In genomic region chr12:47730341-47730744, GRCh38 we compare ENCODE assay signal across 16 cellular contexts. TPM values are rescaled to one million over a fixed set of nuclear protein-coding genes. Genes with fewer than 3 reads are reported as not detected.
DNase-seq lines count a peak whose midpoint lies in the region; ATAC-seq and TF ChIP-seq lines count a peak whose summit lies in the region.
"Had no signal": no experiment of that assay in that cellular context is flagged by ENCODE, and none has a peak within 500 bp of the region (broad histone marks: within the 10 kb centered on the region; RNA-seq: fewer than 3 reads in every experiment).

No MANE protein-coding gene starts in this region.

- H3K27me3 ChIP-seq in right atrium auricular region (no peaks in the 10 kb centered on the region), thyroid gland (no peaks in the 10 kb centered on the region)

- intact Hi-C loops in thyroid gland (cut with DNase I): no loop called here

- H3K4me1 Mint-ChIP-seq in activated CD8-positive, alpha-beta memory T cell treated with anti-CD3 and anti-CD28 coated beads, Interleukin-2, amount 10 ng/mL, durations not matched to agents 7 days and 5 days: peaks cover 2% of the 10 kb centered on the region

- H3K27ac ChIP-seq in right atrium auricular region: peak overlapping the region; percentile 61 to 80
- peak overlapping the region; percentile 34 to 48 (median 42) for H3K27ac ChIP-seq in thyroid gland
- H3K27ac ChIP-seq: 22Rv1 had no signal

- 31 to 55% methylated on average over 8 of the region's 8 CpGs for WGBS in thyroid gland, 2 donors

- TF ChIP-seq POLR2A in thyroid gland (IDR thresholded peaks at IDR 0.05): no peak

- no peak overlapping the region for H3K4me3 Mint-ChIP-seq in activated CD8-positive, alpha-beta memory T cell treated with anti-CD3 and anti-CD28 coated beads, Interleukin-2, amount 10 ng/mL, durations not matched to agents 7 days and 5 days
- H3K4me3 Mint-ChIP-seq: activated CD8-positive, alpha-beta T cell treated with anti-CD3 and anti-CD28 coated beads for 36 hours; natural killer cell treated with Interleukin-12 subunit alpha and Interleukin-12 subunit beta and Interleukin-15 and Interleukin-18, amount 100 ng/mL, for 72 hours; T-helper 2 cell treated with Interferon-gamma antibody and Interleukin-4, amounts not matched to agents 5 μg/mL and 100 μg/mL, for 36 hours had no signal

- no peaks in the 10 kb centered on the region for H3K9me3 Mint-ChIP-seq in activated CD8-positive, alpha-beta memory T cell treated with anti-CD3 and anti-CD28 coated beads, Interleukin-2, amount 10 ng/mL, durations not matched to agents 7 days and 5 days (ENCODE audit: low read depth)
- H3K9me3 Mint-ChIP-seq: activated CD8-positive, alpha-beta T cell treated with anti-CD3 and anti-CD28 coated beads for 36 hours; IgD-negative memory B cell; natural killer cell treated with Interleukin-12 subunit alpha and Interleukin-12 subunit beta and Interleukin-15 and Interleukin-18, amount 100 ng/mL, for 72 hours; T-helper 2 cell treated with Interferon-gamma antibody and Interleukin-4, amounts not matched to agents 5 μg/mL and 100 μg/mL, for 36 hours had no signal

- no peak for ATAC-seq in activated CD8-positive, alpha-beta memory T cell treated with anti-CD3 and anti-CD28 coated beads, Interleukin-2, amount 10 ng/mL, durations not matched to agents 7 days and 5 days
- ATAC-seq: activated CD8-positive, alpha-beta T cell treated with anti-CD3 and anti-CD28 coated beads for 36 hours; natural killer cell treated with Interleukin-12 subunit alpha and Interleukin-12 subunit beta and Interleukin-15 and Interleukin-18, amount 100 ng/mL, for 72 hours had no signal

- H3K27ac Mint-ChIP-seq in activated CD8-positive, alpha-beta memory T cell treated with anti-CD3 and anti-CD28 coated beads, Interleukin-2, amount 10 ng/mL, durations not matched to agents 7 days and 5 days: no peak overlapping the region
- H3K27ac Mint-ChIP-seq: activated CD8-positive, alpha-beta T cell treated with anti-CD3 and anti-CD28 coated beads for 36 hours; IgD-negative memory B cell; natural killer cell treated with Interleukin-12 subunit alpha and Interleukin-12 subunit beta and Interleukin-15 and Interleukin-18, amount 100 ng/mL, for 72 hours; T-helper 2 cell treated with Interferon-gamma antibody and Interleukin-4, amounts not matched to agents 5 μg/mL and 100 μg/mL, for 36 hours had no signal

- no peaks in the 10 kb centered on the region for H3K9me3 ChIP-seq in right atrium auricular region
- H3K9me3 ChIP-seq in thyroid gland: no peaks in the 10 kb centered on the region

- peak; percentile 26 for DNase-seq in DMS153 (lab: John Stamatoyannopoulos, UW)
- no peak for DNase-seq in DMS153 treated with DMSO at 0.1 percent for 48 hours (lab: John Stamatoyannopoulos, UW; ENCODE audit: unreplicated experiment)
- DNase-seq in SHP77 treated with DMSO at 0.1 percent for 48 hours (lab: John Stamatoyannopoulos, UW): peak; percentile 72
- DNase-seq in right atrium auricular region (ENCODE audit: low spot score): no peak
- DNase-seq in thyroid gland: peak; percentile 66 to 76
- no peak for DNase-seq in activated CD8-positive, alpha-beta memory T cell treated with anti-CD3 and anti-CD28 coated beads, Interleukin-2, amount 10 ng/mL, durations not matched to agents 7 days and 5 days
- no peak for DNase-seq in activated CD4-positive, alpha-beta T cell treated with anti-CD3 and anti-CD28 coated beads for 4 hours
- DNase-seq in NCI-H2107 (lab: John Stamatoyannopoulos, UW): no peak
- DNase-seq: activated CD8-positive, alpha-beta T cell treated with anti-CD3 and anti-CD28 coated beads for 36 hours; activated gamma-delta T cell; islet precursor cell; NCI-H187 treated with DMSO at 0.1 percent for 48 hours had no signal

- H3K36me3 Mint-ChIP-seq in activated CD8-positive, alpha-beta memory T cell treated with anti-CD3 and anti-CD28 coated beads, Interleukin-2, amount 10 ng/mL, durations not matched to agents 7 days and 5 days: no peaks in the 10 kb centered on the region
- H3K36me3 Mint-ChIP-seq: IgD-negative memory B cell; natural killer cell treated with Interleukin-12 subunit alpha and Interleukin-12 subunit beta and Interleukin-15 and Interleukin-18, amount 100 ng/mL, for 72 hours had no signal

- H3K27me3 Mint-ChIP-seq in activated CD8-positive, alpha-beta memory T cell treated with anti-CD3 and anti-CD28 coated beads, Interleukin-2, amount 10 ng/mL, durations not matched to agents 7 days and 5 days: no peaks in the 10 kb centered on the region
- H3K27me3 Mint-ChIP-seq: activated CD8-positive, alpha-beta T cell treated with anti-CD3 and anti-CD28 coated beads for 36 hours; IgD-negative memory B cell; natural killer cell treated with Interleukin-12 subunit alpha and Interleukin-12 subunit beta and Interleukin-15 and Interleukin-18, amount 100 ng/mL, for 72 hours had no signal

- H3K4me1 ChIP-seq in right atrium auricular region (peaks cover 0 to 45% of the 10 kb centered on the region in 2 donors), thyroid gland (peaks cover 11 to 24% of the 10 kb centered on the region in 2 donors)

- no peaks in the 10 kb centered on the region for H3K36me3 ChIP-seq in right atrium auricular region
- no peaks in the 10 kb centered on the region for H3K36me3 ChIP-seq in thyroid gland

- no peak overlapping the region for H3K4me3 ChIP-seq in right atrium auricular region
- H3K4me3 ChIP-seq in thyroid gland (replicated peaks in 1 of 3): no peak overlapping the region

- TF ChIP-seq CTCF in right atrium auricular region (IDR thresholded peaks at IDR 0.05): no peak
- TF ChIP-seq CTCF in thyroid gland (IDR thresholded peaks at IDR 0.05): no peak

- CTCF ChIA-PET in activated CD8-positive, alpha-beta memory T cell treated with anti-CD3 and anti-CD28 coated beads, Interleukin-2, amount 10 ng/mL, durations not matched to agents 7 days and 5 days (lab: Charles Lee): interaction anchor here (1.6 to 22.1 kb wide), 3 partner anchors 12 to 108 kb away, joined by 5 to 341 read pairs (median 39); no protein-coding TSS in a partner anchor

RNA-seq across cellular contexts. Expression of gene ENDOU, which starts 5.1 kb away (rescaled TPM):
- total RNA-seq in right atrium auricular region (1 to 10 TPM in 1 of 2 donors, under 1 TPM in 1; 0.55 to 2.1 TPM), thyroid gland (1 to 10 TPM in 3 of 4 donors, under 1 TPM in 1; 0.11 to 1.9 (median 1.2) TPM)
- not detected for total RNA-seq in activated CD8-positive, alpha-beta memory T cell treated with anti-CD3 and anti-CD28 coated beads, Interleukin-2, amount 10 ng/mL, durations not matched to agents 7 days and 5 days
- total RNA-seq: activated CD8-positive, alpha-beta T cell treated with anti-CD3 and anti-CD28 coated beads for 36 hours; natural killer cell treated with Interleukin-12 subunit alpha and Interleukin-12 subunit beta and Interleukin-15 and Interleukin-18, amount 100 ng/mL, for 72 hours had no signal

RNA-seq across cellular contexts. Expression of gene RPAP3, which starts 24.5 kb away (rescaled TPM):
- total RNA-seq in right atrium auricular region: 10 to 100 TPM; 12.2 to 14.3 TPM
- 10 to 100 TPM; 17.9 to 24.9 (median 21.4) TPM for total RNA-seq in thyroid gland
- total RNA-seq in activated CD8-positive, alpha-beta memory T cell treated with anti-CD3 and anti-CD28 coated beads, Interleukin-2, amount 10 ng/mL, durations not matched to agents 7 days and 5 days: 10 to 100 TPM; 41.3 to 51.4 TPM

RNA-seq across cellular contexts. Expression of gene RAPGEF3, which starts 28.3 kb away (rescaled TPM):
- total RNA-seq in right atrium auricular region: 10 to 100 TPM; 19.8 to 26.8 TPM
- total RNA-seq in thyroid gland: 100 to 1,000 TPM in 2 of 4 donors, 10 to 100 TPM in 2; 87.3 to 178 (median 125) TPM
- total RNA-seq in activated CD8-positive, alpha-beta memory T cell treated with anti-CD3 and anti-CD28 coated beads, Interleukin-2, amount 10 ng/mL, durations not matched to agents 7 days and 5 days: 1 to 10 TPM; 1.5 to 1.9 TPM

RNA-seq across cellular contexts. Expression of gene SLC48A1, which starts 42.7 kb away (rescaled TPM):
- 10 to 100 TPM; 48.9 to 52.0 TPM for total RNA-seq in right atrium auricular region
- 100 to 1,000 TPM in 3 of 4 donors, 10 to 100 TPM in 1; 59.3 to 276 (median 187) TPM for total RNA-seq in thyroid gland
- 10 to 100 TPM; 13.9 to 18.5 TPM for total RNA-seq in activated CD8-positive, alpha-beta memory T cell treated with anti-CD3 and anti-CD28 coated beads, Interleukin-2, amount 10 ng/mL, durations not matched to agents 7 days and 5 days

Comparison
In these comparisons a context has a peak if more than half of its experiments do, and no peak if none do; other contexts are left out.
1. DNase-seq: peak in DMS153 (single experiment), SHP77 treated with DMSO at 0.1 percent for 48 hours (single experiment) and thyroid gland (2 of 2); none in DMS153 treated with DMSO at 0.1 percent for 48 hours (single experiment), right atrium auricular region (single experiment), activated CD8-positive, alpha-beta memory T cell treated with anti-CD3 and anti-CD28 coated beads, Interleukin-2, amount 10 ng/mL, durations not matched to agents 7 days and 5 days (single experiment), activated CD4-positive, alpha-beta T cell treated with anti-CD3 and anti-CD28 coated beads for 4 hours (0 of 2) and NCI-H2107 (single experiment).
2. RNA of gene RAPGEF3, which starts 28.3 kb away (total RNA-seq): 87.3 to 178 TPM in thyroid gland and 19.8 to 26.8 TPM in right atrium auricular region; 1.5 to 1.9 TPM in activated CD8-positive, alpha-beta memory T cell treated with anti-CD3 and anti-CD28 coated beads, Interleukin-2, amount 10 ng/mL, durations not matched to agents 7 days and 5 days; every median in the first group is over 4 times any median in the second.